ENCODE assay signal across 27 cellular contexts in genomic region chr17:45816966-45817365, GRCh38. TPM values are rescaled to one million over a fixed set of nuclear protein-coding genes. Genes with fewer than 3 reads are reported as not detected.
DNase-seq lines count a peak whose midpoint lies in the region; ATAC-seq and TF ChIP-seq lines count a peak whose summit lies in the region.
"Had no signal": no experiment of that assay in that cellular context is flagged by ENCODE, and none has a peak within 500 bp of the region (broad histone marks: within the 10 kb centered on the region; RNA-seq: fewer than 3 reads in every experiment).

No MANE protein-coding gene starts in this region.

- intact Hi-C loops in Right ventricle myocardium superior (cut with DNase I), result no loop called here

- no peak for TF ChIP-seq CTCF in WERI-Rb-1 (IDR thresholded peaks at IDR 0.05; ENCODE audit: low read depth, low read length)
- TF ChIP-seq CTCF in nephron progenitor cell (IDR thresholded peaks at IDR 0.05), result no peak

- peak overlapping the region; percentile 46 for H3K27ac ChIP-seq in WERI-Rb-1
- H3K27ac ChIP-seq: BLaER1 had no signal

- no peaks in the 10 kb centered on the region for H3K9me3 Mint-ChIP-seq in nephron progenitor cell
- H3K9me3 Mint-ChIP-seq: CD4-positive, alpha-beta memory T cell; CD8-positive, alpha-beta memory T cell had no signal

- no peaks in the 10 kb centered on the region for H3K27me3 ChIP-seq in WERI-Rb-1 (ENCODE audit: insufficient read depth, low read depth, severe bottlenecking)
- H3K27me3 ChIP-seq: BE2C, BLaER1 had no signal

- no peak overlapping the region for H3K4me3 ChIP-seq in WERI-Rb-1 (ENCODE audit: low read depth, low read length)
- H3K4me3 ChIP-seq: BLaER1, GM12878 had no signal

- peaks cover 17% of the 10 kb centered on the region for H3K27me3 Mint-ChIP-seq in nephron progenitor cell (ENCODE audit: low read depth, poor library complexity)

- peak; percentile 54 for DNase-seq in NCI-H82 (lab: John Stamatoyannopoulos, UW)
- DNase-seq in NCI-H82 treated with DMSO at 0.1 percent for 48 hours (lab: John Stamatoyannopoulos, UW; ENCODE audit: unreplicated experiment), result no peak
- DNase-seq in WERI-Rb-1, result peak; percentile 71
- DNase-seq in nephron progenitor cell, result no peak
- no peak for DNase-seq in Right ventricle myocardium superior
- DNase-seq: 8988T; ACHN; BE2C; C1 segment of cervical spinal cord; CD4-positive, alpha-beta memory T cell; CD4-positive, CD25-positive, alpha-beta regulatory T cell; CD8-positive, alpha-beta memory T cell; COR-L47; DMS 273 treated with DMSO at 0.1 percent for 48 hours; DMS153; DMS53; DMS79; DND-41; EL; GDM1 had no signal

- no peaks in the 10 kb centered on the region for H3K9me3 ChIP-seq in WERI-Rb-1 (ENCODE audit: severe bottlenecking)
- H3K9me3 ChIP-seq: BE2C, BLaER1 had no signal

- peak overlapping the region; percentile 77 for H3K27ac Mint-ChIP-seq in nephron progenitor cell
- H3K27ac Mint-ChIP-seq: CD4-positive, alpha-beta memory T cell; CD4-positive, CD25-positive, alpha-beta regulatory T cell; CD8-positive, alpha-beta memory T cell had no signal

- H3K36me3 Mint-ChIP-seq in nephron progenitor cell (ENCODE audit: low read depth), result no peaks in the 10 kb centered on the region
- H3K36me3 Mint-ChIP-seq: CD14-positive monocyte; CD4-positive, alpha-beta memory T cell; CD4-positive, CD25-positive, alpha-beta regulatory T cell; CD8-positive, alpha-beta memory T cell had no signal

- H3K4me1 Mint-ChIP-seq in nephron progenitor cell, result peaks cover 58% of the 10 kb centered on the region
- H3K4me1 Mint-ChIP-seq: CD14-positive monocyte; CD4-positive, alpha-beta memory T cell; CD4-positive, CD25-positive, alpha-beta regulatory T cell; CD8-positive, alpha-beta memory T cell had no signal

- no peaks in the 10 kb centered on the region for H3K36me3 ChIP-seq in WERI-Rb-1
- H3K36me3 ChIP-seq: BE2C, BLaER1 had no signal

- ATAC-seq in HG03342 (IDR thresholded peaks at IDR 0.05; ENCODE audit: unreplicated experiment) (no peak), Right ventricle myocardium superior (ENCODE audit: poor library complexity) (no peak)
- ATAC-seq: GM12878 had no signal

- H3K4me3 Mint-ChIP-seq in nephron progenitor cell, result no peak overlapping the region
- H3K4me3 Mint-ChIP-seq: CD14-positive monocyte; CD4-positive, alpha-beta memory T cell; CD4-positive, CD25-positive, alpha-beta regulatory T cell; CD8-positive, alpha-beta memory T cell had no signal

RNA-seq across cellular contexts. Expression of gene SPPL2C, which starts 27.7 kb away (rescaled TPM):
- total RNA-seq in Right ventricle myocardium superior, result not detected
- total RNA-seq: A673; CD4-positive, alpha-beta memory T cell; CD4-positive, CD25-positive, alpha-beta regulatory T cell; CD8-positive, alpha-beta memory T cell; Daoy; G401; GM12878 had no signal

RNA-seq across cellular contexts. Expression of gene CRHR1, which starts 32.8 kb away (rescaled TPM):
- total RNA-seq in Right ventricle myocardium superior, result not detected
- total RNA-seq: A673; CD4-positive, alpha-beta memory T cell; CD4-positive, CD25-positive, alpha-beta regulatory T cell; CD8-positive, alpha-beta memory T cell; G401 had no signal

Comparison
In these comparisons a context has a peak if more than half of its experiments do, and no peak if none do; other contexts are left out.
1. DNase-seq: peak in NCI-H82 (single experiment) and WERI-Rb-1 (single experiment); none in NCI-H82 treated with DMSO at 0.1 percent for 48 hours (single experiment), nephron progenitor cell (single experiment) and Right ventricle myocardium superior (single experiment).